Comparison of ENCODE assay signal across 8 cellular contexts in the genomic region with DNA sequence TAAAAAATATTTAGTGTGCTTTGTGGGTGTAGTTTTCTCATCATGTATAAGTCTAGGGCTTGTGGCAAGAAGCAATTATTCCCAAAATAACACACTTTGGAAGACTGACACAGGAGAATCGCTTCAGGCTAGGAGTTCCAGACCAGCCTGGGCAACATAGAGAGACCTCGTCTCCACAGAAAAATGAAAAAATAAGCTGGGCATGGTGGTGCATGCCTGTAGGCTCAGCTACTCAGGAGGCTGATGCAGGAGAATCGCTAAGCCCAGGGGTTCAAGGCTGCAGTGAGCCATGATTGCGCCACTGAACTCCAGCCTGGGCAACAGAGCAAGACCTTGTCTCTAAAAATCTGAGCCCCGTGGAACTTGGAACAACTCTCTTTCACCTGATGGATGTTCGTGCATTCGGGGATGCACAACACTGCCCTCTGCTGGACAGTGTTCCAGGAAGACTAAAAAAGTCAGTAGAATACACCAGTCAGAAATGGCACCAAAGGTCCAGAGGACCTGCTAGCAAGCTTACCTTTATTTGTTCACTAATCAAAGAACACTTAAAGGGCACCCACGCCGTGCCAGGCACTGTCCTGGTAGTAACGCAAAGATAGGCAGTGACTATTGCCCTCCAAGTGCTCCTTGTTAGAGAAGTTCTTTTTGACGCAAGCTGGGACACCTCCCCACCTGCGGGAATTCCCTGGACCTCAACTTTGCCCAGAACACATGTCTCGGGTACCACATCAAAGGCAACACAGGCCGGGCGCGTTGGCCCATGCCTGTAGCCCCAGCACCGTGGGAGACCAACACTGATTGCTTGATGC.
DNase-seq lines count a peak whose midpoint lies in the region; ATAC-seq and TF ChIP-seq lines count a peak whose summit lies in the region.

No MANE protein-coding gene starts in this region.

- no peaks in the 10 kb centered on the region for H3K27me3 ChIP-seq in neutrophil

- H3K36me3 ChIP-seq in neutrophil, result no peaks in the 10 kb centered on the region

- no peaks in the 10 kb centered on the region for H3K4me1 ChIP-seq in neutrophil (ENCODE audit: control insufficient read depth in 1 of 2, insufficient read depth in 1 of 2, low read depth in 1 of 2, low read length in 1 of 2)

- H3K4me3 ChIP-seq in fibroblast of villous mesenchyme (ENCODE audit: low read depth, low read length) (no peak overlapping the region), neutrophil (ENCODE audit: low read depth in 1 of 2, low read length in 1 of 2) (no peak overlapping the region)

- TF ChIP-seq CTCF in fibroblast of villous mesenchyme (IDR thresholded peaks at IDR 0.05; ENCODE audit: insufficient read depth, low read depth, low read length), result peak; percentile 54
- peak; percentile 40 for TF ChIP-seq CTCF in neutrophil (IDR thresholded peaks at IDR 0.05)

- no peaks in the 10 kb centered on the region for H3K9me3 ChIP-seq in neutrophil

- ATAC-seq in HG02642 (IDR thresholded peaks at IDR 0.05; ENCODE audit: poor library complexity, unreplicated experiment) (peak; percentile 60), HG02798 (IDR thresholded peaks at IDR 0.05; ENCODE audit: poor library complexity, unreplicated experiment) (no peak), GM18909 (IDR thresholded peaks at IDR 0.05; ENCODE audit: poor library complexity, unreplicated experiment) (no peak)

- DNase-seq in DMS 273 (lab: John Stamatoyannopoulos, UW; ENCODE audit: unreplicated experiment), result peak; percentile 93
- DNase-seq in NCI-H82 treated with DMSO at 0.1 percent for 48 hours (lab: John Stamatoyannopoulos, UW; ENCODE audit: unreplicated experiment), result peak; percentile 17
- peak; percentile 16 for DNase-seq in activated T-cell treated with anti-CD3 and anti-CD28 coated beads for 24 hours (ENCODE audit: low read depth)
- peak; percentile 33 for DNase-seq in fibroblast of villous mesenchyme (ENCODE audit: low read depth)

- no peak overlapping the region for H3K27ac ChIP-seq in neutrophil

Comparison
In these comparisons a context has a peak if more than half of its experiments do, and no peak if none do; other contexts are left out.
1. DNase-seq: peak in every context shown above with its lines; median percentile 93 in DMS 273; 33 in fibroblast of villous mesenchyme; 17 in NCI-H82 treated with DMSO at 0.1 percent for 48 hours; 16 in activated T-cell treated with anti-CD3 and anti-CD28 coated beads for 24 hours.